ENCODE assay signal across 9 cellular contexts in the genomic region with DNA sequence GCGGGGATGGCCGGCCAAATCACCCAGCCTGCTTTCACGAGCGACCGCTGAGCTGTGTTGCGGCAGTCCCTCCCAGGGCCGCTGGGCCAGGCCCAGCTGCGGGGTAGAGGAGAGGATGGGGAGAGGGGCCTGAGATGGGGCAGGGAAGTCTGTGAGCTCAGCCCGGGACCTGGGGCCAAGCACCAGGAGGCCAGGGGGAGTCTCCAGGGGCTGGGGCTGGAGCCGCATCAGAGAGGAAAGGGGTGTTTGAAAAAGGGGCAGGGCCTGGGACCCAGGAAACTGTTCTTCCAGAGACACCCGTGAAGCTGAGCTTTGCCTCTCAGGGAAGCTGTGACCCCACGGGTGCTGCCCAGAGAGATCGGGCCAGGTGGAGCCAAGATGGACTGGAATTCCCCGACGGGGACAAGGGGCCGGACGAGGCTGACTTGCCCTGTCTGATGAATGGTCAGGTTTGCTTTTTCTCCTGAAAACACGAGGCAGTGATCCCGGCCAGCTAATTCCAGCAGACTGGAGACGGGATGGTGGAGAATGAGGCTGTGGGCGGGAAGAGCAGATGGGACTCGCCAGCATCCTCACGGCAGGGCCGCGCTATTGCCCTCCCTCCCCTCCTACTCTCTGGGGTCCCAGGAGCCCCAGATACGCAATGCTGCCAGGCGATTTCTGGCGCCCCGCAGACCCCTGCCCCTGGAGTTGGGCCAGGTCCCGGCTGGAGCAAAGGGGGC. TPM values are rescaled to one million over a fixed set of nuclear protein-coding genes. Genes with fewer than 3 reads are reported as not detected.
DNase-seq lines count a peak whose midpoint lies in the region; ATAC-seq and TF ChIP-seq lines count a peak whose summit lies in the region.
"Had no signal": no experiment of that assay in that cellular context is flagged by ENCODE, and none has a peak within 500 bp of the region (broad histone marks: within the 10 kb centered on the region; RNA-seq: fewer than 3 reads in every experiment).

No MANE protein-coding gene starts in this region.

- peak in 1 of 2 donors; percentile 47 for DNase-seq in breast epithelium (ENCODE audit: low spot score in 2 of 2)
- no peak for DNase-seq in right lobe of liver
- DNase-seq in thoracic aorta (ENCODE audit: low spot score) = no peak
- DNase-seq in retina = no peak
- DNase-seq in MV-4-11 (lab: John Stamatoyannopoulos, UW) = no peak
- no peak for DNase-seq in occipital lobe (lab: John Stamatoyannopoulos, UW)
- DNase-seq: NCI-H2171 had no signal

- intact Hi-C loops in breast epithelium (cut with DNase I; ENCODE audit: low total_unique reads) (no loop called here), right lobe of liver (cut with DNase I) (no loop called here)

- H3K9me3 ChIP-seq in HUES64 (ENCODE audit: insufficient read depth, low read depth, low read length) (no peaks in the 10 kb centered on the region), breast epithelium (no peaks in the 10 kb centered on the region), right lobe of liver (no peaks in the 10 kb centered on the region), thoracic aorta (no peaks in the 10 kb centered on the region)

- peak in 2 of 4 donors; percentile 7 to 9 for ATAC-seq in right lobe of liver
- no peak for ATAC-seq in thoracic aorta (ENCODE audit: insufficient number of reproducible peaks, low FRiP score, low read depth)
- no peak for ATAC-seq in GM18870 (IDR thresholded peaks at IDR 0.05; ENCODE audit: unreplicated experiment)

- 80% methylated on average over 30 of the region's 30 CpGs for WGBS in HUES64
- 73% methylated on average over 6 of the region's 30 CpGs for WGBS in right lobe of liver (ENCODE audit: insufficient coverage, low coverage, low lambda C conversion rate, missing lambda C conversion rate)

- no peaks in the 10 kb centered on the region for H3K27me3 ChIP-seq in HUES64 (ENCODE audit: insufficient read depth, low read length)
- H3K27me3 ChIP-seq in breast epithelium = no peaks in the 10 kb centered on the region
- H3K27me3 ChIP-seq in right lobe of liver = no peaks in the 10 kb centered on the region
- H3K27me3 ChIP-seq in thoracic aorta (replicated peaks; ENCODE audit: insufficient read depth) = no peaks in the 10 kb centered on the region

- H3K4me1 ChIP-seq in HUES64 (ENCODE audit: insufficient read depth, low read length) (peaks cover 20% of the 10 kb centered on the region), breast epithelium (peaks cover 4 to 6% of the 10 kb centered on the region in 2 donors), right lobe of liver (no peaks in the 10 kb centered on the region), thoracic aorta (ENCODE audit: control insufficient read depth in 1 of 2, low read depth in 2 of 2) (peaks cover 20 to 46% of the 10 kb centered on the region in 2 donors)

- no peak for TF ChIP-seq CTCF in breast epithelium (IDR thresholded peaks at IDR 0.05)
- peak in 1 of 4 donors; percentile 3 for TF ChIP-seq CTCF in right lobe of liver (IDR thresholded peaks at IDR 0.05)
- TF ChIP-seq CTCF in thoracic aorta (IDR thresholded peaks at IDR 0.05) = peak; percentile 27

- H3K4me3 ChIP-seq in HUES64 (ENCODE audit: low read length) (no peak overlapping the region), breast epithelium (peak overlapping the region; percentile 1 to 50 (median 23)), right lobe of liver (no peak overlapping the region), thoracic aorta (peak overlapping the region; percentile 57)

- no peaks in the 10 kb centered on the region for H3K36me3 ChIP-seq in HUES64 (ENCODE audit: insufficient read depth, low read length)
- no peaks in the 10 kb centered on the region for H3K36me3 ChIP-seq in breast epithelium
- H3K36me3 ChIP-seq in right lobe of liver = no peaks in the 10 kb centered on the region
- no peaks in the 10 kb centered on the region for H3K36me3 ChIP-seq in thoracic aorta

- TF ChIP-seq POLR2A in breast epithelium (IDR thresholded peaks at IDR 0.05) = no peak
- no peak for TF ChIP-seq POLR2A in right lobe of liver (IDR thresholded peaks at IDR 0.05)

- H3K27ac ChIP-seq in HUES64 (ENCODE audit: low read depth, low read length) (peak overlapping the region; percentile 59), breast epithelium (peak overlapping the region; percentile 93 to 97), right lobe of liver (peak overlapping the region; percentile 59 to 88 (median 69)), thoracic aorta (peak overlapping the region; percentile 100)

- peak overlapping the region; percentile 20; the same call in 1 of the 2 replicates for H3K9ac ChIP-seq in HUES64 (ENCODE audit: low read depth, low read length)

RNA-seq across cellular contexts. Expression of a gene that starts 40.3 kb away (rescaled TPM):
- polyA plus RNA-seq in HUES64 (2013, experiment 1 of 2) = 84.3 TPM
- 87.8 TPM for polyA plus RNA-seq in HUES64 (2013, experiment 2 of 2)
- total RNA-seq in breast epithelium = 10 to 100 TPM; 48.3 to 62.9 (median 55.8) TPM
- total RNA-seq in right lobe of liver = 100 to 1,000 TPM; 261 to 487 (median 297) TPM
- total RNA-seq in thoracic aorta = 100 to 1,000 TPM; 507 to 811 TPM
- 15.4 TPM for total RNA-seq in occipital lobe

Comparison
In these comparisons a context has a peak if more than half of its experiments do, and no peak if none do; other contexts are left out.
1. H3K4me3 ChIP-seq: peak in breast epithelium (3 of 3) and thoracic aorta (single experiment); none in HUES64 (single experiment) and right lobe of liver (0 of 3).
2. RNA of a gene that starts 40.3 kb away (total RNA-seq): 507 to 811 TPM in thoracic aorta and 261 to 487 TPM in right lobe of liver; 48.3 to 62.9 TPM in breast epithelium and 15.4 TPM in occipital lobe (single experiment); every median in the first group is over 4 times any median in the second.
3. Peak in every context shown above with its lines, with median percentiles within 50 percentile points of each other: H3K27ac ChIP-seq.